21 cellular contexts compared by ENCODE assay signal in the genomic region with DNA sequence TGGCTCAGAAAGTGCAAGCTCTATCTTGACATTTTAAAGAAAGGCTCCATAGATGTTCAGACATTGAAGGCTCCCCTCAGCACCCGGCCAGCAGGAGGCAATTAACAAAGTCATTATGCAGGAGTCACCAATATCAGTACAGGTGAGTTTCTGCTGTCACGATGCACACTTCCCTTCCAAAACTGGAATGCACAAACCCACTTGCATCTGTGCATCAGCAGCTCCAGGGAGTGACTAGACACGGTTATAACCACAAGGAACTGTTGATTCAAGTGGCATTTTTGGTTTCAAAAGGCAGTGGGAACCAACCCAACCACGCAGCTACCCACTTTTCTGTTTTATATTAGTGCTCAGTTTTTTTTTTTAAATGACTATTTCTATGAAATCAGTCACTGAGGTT.
"Had no signal": no experiment of that assay in that cellular context is flagged by ENCODE, and none has a peak within 500 bp of the region (broad histone marks: within the 10 kb centered on the region; RNA-seq: fewer than 3 reads in every experiment).

No MANE protein-coding gene starts in this region.

- H3K9me3 Mint-ChIP-seq: activated CD4-positive, alpha-beta memory T cell treated with anti-CD3 and anti-CD28 coated beads for 36 hours; activated naive CD8-positive, alpha-beta T cell treated with anti-CD3 and anti-CD28 coated beads, Interleukin-2, amount 10 ng/mL, durations not matched to agents 7 days and 5 days; activated T-helper 2 cell treated with anti-CD3 and anti-CD28 coated beads, Interferon-gamma antibody, Interleukin-2, Interleukin-4, amounts not matched to agents 10 μg/mL and 5 μg/mL and 100 μg/mL, durations not matched to agents 14 hours and 24 hours and 36 hours; brain; endodermal cell; memory B cell; stimulated activated memory B cell treated with anti-CD40 and anti-IgM and Interleukin-4, amounts not matched to agents 10 μg/mL and 1 μg/mL and 100 μg/mL, for 72 hours had no signal

- H3K4me1 Mint-ChIP-seq: activated CD4-positive, alpha-beta T cell treated with anti-CD3 and anti-CD28 coated beads for 36 hours; activated CD8-positive, alpha-beta memory T cell treated with anti-CD3 and anti-CD28 coated beads, Interleukin-2, amount 10 ng/mL, durations not matched to agents 7 days and 5 days; activated naive CD8-positive, alpha-beta T cell treated with anti-CD3 and anti-CD28 coated beads, Interleukin-2, amount 10 ng/mL, durations not matched to agents 7 days and 5 days; memory B cell; naive B cell; stimulated activated memory B cell treated with anti-CD40 and anti-IgM and Interleukin-4, amounts not matched to agents 10 μg/mL and 1 μg/mL and 100 μg/mL, for 72 hours had no signal

- H3K4me3 Mint-ChIP-seq: activated CD4-positive, alpha-beta memory T cell treated with anti-CD3 and anti-CD28 coated beads for 36 hours; activated CD4-positive, alpha-beta T cell treated with anti-CD3 and anti-CD28 coated beads for 36 hours; activated CD8-positive, alpha-beta memory T cell treated with anti-CD3 and anti-CD28 coated beads, Interleukin-2, amount 10 ng/mL, durations not matched to agents 7 days and 5 days; activated naive CD8-positive, alpha-beta T cell treated with anti-CD3 and anti-CD28 coated beads, Interleukin-2, amount 10 ng/mL, durations not matched to agents 7 days and 5 days; brain; endodermal cell; memory B cell; naive B cell; stimulated activated memory B cell treated with anti-CD40 and anti-IgM and Interleukin-4, amounts not matched to agents 10 μg/mL and 1 μg/mL and 100 μg/mL, for 72 hours had no signal

- H3K36me3 Mint-ChIP-seq: activated CD4-positive, alpha-beta memory T cell treated with anti-CD3 and anti-CD28 coated beads for 36 hours; activated CD8-positive, alpha-beta memory T cell treated with anti-CD3 and anti-CD28 coated beads, Interleukin-2, amount 10 ng/mL, durations not matched to agents 7 days and 5 days; activated naive CD8-positive, alpha-beta T cell treated with anti-CD3 and anti-CD28 coated beads, Interleukin-2, amount 10 ng/mL, durations not matched to agents 7 days and 5 days; memory B cell; naive B cell; stimulated activated memory B cell treated with anti-CD40 and anti-IgM and Interleukin-4, amounts not matched to agents 10 μg/mL and 1 μg/mL and 100 μg/mL, for 72 hours had no signal

- DNase-seq: activated CD4-positive, alpha-beta memory T cell treated with anti-CD3 and anti-CD28 coated beads for 36 hours; activated CD4-positive, alpha-beta T cell treated with anti-CD3 and anti-CD28 coated beads for 36 hours; activated CD8-positive, alpha-beta memory T cell treated with anti-CD3 and anti-CD28 coated beads, Interleukin-2, amount 10 ng/mL, durations not matched to agents 7 days and 5 days; activated naive CD4-positive, alpha-beta T cell treated with Interleukin-2 at 50 U/mL for 16 hours; activated naive CD8-positive, alpha-beta T cell treated with anti-CD3 and anti-CD28 coated beads, Interleukin-2, amount 10 ng/mL, durations not matched to agents 7 days and 5 days; activated T-cell treated with anti-CD3 and anti-CD28 coated beads, Interleukin-2, amount 50 U/mL, for 1 hour; amygdala; central memory CD4-positive, alpha-beta T cell; endodermal cell; mucosa of descending colon; naive B cell; ovary; right lobe of liver; small intestine; stimulated activated CD4-positive, alpha-beta T cell treated with anti-CD3 and anti-CD28 coated beads, Interleukin-4, amount 100 ng/mL, for 4 hours had no signal

- H3K27me3 ChIP-seq: ovary, right lobe of liver had no signal

- H3K9me3 ChIP-seq: mucosa of descending colon, ovary, right lobe of liver, thoracic aorta had no signal

- H3K36me3 ChIP-seq: ovary, right lobe of liver, thoracic aorta had no signal

- H3K27ac ChIP-seq: epithelial cell of prostate, ovary, right lobe of liver, thoracic aorta had no signal

- H3K4me1 ChIP-seq: right lobe of liver had no signal

- ATAC-seq: activated CD4-positive, alpha-beta T cell treated with anti-CD3 and anti-CD28 coated beads for 36 hours; activated CD8-positive, alpha-beta memory T cell treated with anti-CD3 and anti-CD28 coated beads, Interleukin-2, amount 10 ng/mL, durations not matched to agents 7 days and 5 days; mucosa of descending colon; right lobe of liver; stimulated activated memory B cell treated with anti-CD40 and anti-IgM and Interleukin-4, amounts not matched to agents 10 μg/mL and 1 μg/mL and 100 μg/mL, for 72 hours had no signal

- H3K4me3 ChIP-seq: mucosa of descending colon, ovary, right lobe of liver, thoracic aorta had no signal

- H3K27ac Mint-ChIP-seq: activated CD4-positive, alpha-beta memory T cell treated with anti-CD3 and anti-CD28 coated beads for 36 hours; activated CD4-positive, alpha-beta T cell treated with anti-CD3 and anti-CD28 coated beads for 36 hours; activated CD8-positive, alpha-beta memory T cell treated with anti-CD3 and anti-CD28 coated beads, Interleukin-2, amount 10 ng/mL, durations not matched to agents 7 days and 5 days; activated naive CD8-positive, alpha-beta T cell treated with anti-CD3 and anti-CD28 coated beads, Interleukin-2, amount 10 ng/mL, durations not matched to agents 7 days and 5 days; activated T-helper 2 cell treated with anti-CD3 and anti-CD28 coated beads, Interferon-gamma antibody, Interleukin-2, Interleukin-4, amounts not matched to agents 10 μg/mL and 5 μg/mL and 100 μg/mL, durations not matched to agents 14 hours and 24 hours and 36 hours; endodermal cell; memory B cell; naive B cell; stimulated activated memory B cell treated with anti-CD40 and anti-IgM and Interleukin-4, amounts not matched to agents 10 μg/mL and 1 μg/mL and 100 μg/mL, for 72 hours had no signal
